Comparison of ENCODE assay signal across 21 cellular contexts in the genomic region with DNA sequence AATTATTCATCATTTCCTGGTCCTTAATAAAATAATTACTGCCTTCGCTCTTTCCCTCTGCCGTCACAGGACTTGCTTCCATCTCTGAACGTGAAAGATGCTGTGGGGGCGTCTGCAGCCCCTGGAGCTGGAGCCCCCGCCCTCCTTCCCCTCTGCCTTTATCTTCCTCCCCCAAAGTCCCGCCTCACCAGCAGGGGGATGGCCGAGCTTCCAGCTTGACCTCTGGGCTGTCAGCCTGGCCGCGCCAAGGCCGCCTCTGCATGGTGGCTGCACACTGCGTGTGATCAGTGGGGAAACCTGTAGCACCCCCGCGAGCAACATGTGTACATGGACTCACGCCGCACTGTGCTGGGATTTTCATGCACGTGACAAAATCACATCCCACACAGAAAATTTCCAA. TPM values are rescaled to one million over a fixed set of nuclear protein-coding genes. Genes with fewer than 3 reads are reported as not detected.
"Had no signal": no experiment of that assay in that cellular context is flagged by ENCODE, and none has a peak within 500 bp of the region (broad histone marks: within the 10 kb centered on the region; RNA-seq: fewer than 3 reads in every experiment).

No MANE protein-coding gene starts in this region.

- H3K27me3 ChIP-seq: dorsolateral prefrontal cortex, ovary, sigmoid colon, upper lobe of right lung had no signal

- H3K27ac Mint-ChIP-seq: activated B cell treated with CpG ODN at 0.5 μM for 24 hours; activated CD4-positive, alpha-beta memory T cell treated with anti-CD3 and anti-CD28 coated beads for 36 hours; activated naive CD8-positive, alpha-beta T cell; stimulated activated memory B cell treated with anti-CD40 and anti-IgM and Interleukin-4, amounts not matched to agents 10 μg/mL and 1 μg/mL and 100 μg/mL, for 72 hours had no signal

- ATAC-seq: left ventricle myocardium superior; stimulated activated memory B cell treated with anti-CD40 and anti-IgM and Interleukin-4, amounts not matched to agents 10 μg/mL and 1 μg/mL and 100 μg/mL, for 72 hours; upper lobe of right lung had no signal

- H3K27me3 Mint-ChIP-seq: activated B cell treated with CpG ODN at 0.5 μM for 24 hours had no signal

- H3K4me3 ChIP-seq: dorsolateral prefrontal cortex, ovary, sigmoid colon, spleen, thoracic aorta, upper lobe of right lung had no signal

- H3K9me3 Mint-ChIP-seq: stimulated activated memory B cell treated with anti-CD40 and anti-IgM and Interleukin-4, amounts not matched to agents 10 μg/mL and 1 μg/mL and 100 μg/mL, for 72 hours had no signal

- H3K36me3 ChIP-seq: ovary, sigmoid colon, spleen, thoracic aorta, upper lobe of right lung had no signal

- H3K4me1 ChIP-seq: spleen, upper lobe of right lung had no signal

- H3K9me3 ChIP-seq: ovary, thoracic aorta, upper lobe of right lung had no signal

- H3K4me3 Mint-ChIP-seq: activated B cell treated with CpG ODN at 0.5 μM for 24 hours; activated CD4-positive, alpha-beta memory T cell treated with anti-CD3 and anti-CD28 coated beads for 36 hours; activated naive CD8-positive, alpha-beta T cell; stimulated activated memory B cell treated with anti-CD40 and anti-IgM and Interleukin-4, amounts not matched to agents 10 μg/mL and 1 μg/mL and 100 μg/mL, for 72 hours had no signal

- H3K27ac ChIP-seq: sigmoid colon, spleen, thoracic aorta, upper lobe of right lung had no signal

- DNase-seq: activated B cell treated with CpG ODN at 0.5 μM for 24 hours; activated CD4-positive, alpha-beta memory T cell treated with anti-CD3 and anti-CD28 coated beads for 36 hours; activated CD4-positive, alpha-beta T cell treated with anti-CD3 and anti-CD28 coated beads for 4 hours; amniotic stem cell; foreskin melanocyte; kidney glomerular epithelial cell; sigmoid colon; spleen; stimulated activated CD4-positive, alpha-beta T cell treated with anti-CD3 and anti-CD28 coated beads, Interleukin-4, amount 100 ng/mL, for 4 hours; upper lobe of right lung had no signal

- H3K36me3 Mint-ChIP-seq: activated CD4-positive, alpha-beta memory T cell treated with anti-CD3 and anti-CD28 coated beads for 36 hours; activated naive CD8-positive, alpha-beta T cell; stimulated activated memory B cell treated with anti-CD40 and anti-IgM and Interleukin-4, amounts not matched to agents 10 μg/mL and 1 μg/mL and 100 μg/mL, for 72 hours had no signal

- H3K4me1 Mint-ChIP-seq: activated B cell treated with CpG ODN at 0.5 μM for 24 hours; stimulated activated memory B cell treated with anti-CD40 and anti-IgM and Interleukin-4, amounts not matched to agents 10 μg/mL and 1 μg/mL and 100 μg/mL, for 72 hours had no signal

RNA-seq across cellular contexts. Expression of gene PSAPL1, which starts 26.4 kb away (rescaled TPM):
- total RNA-seq: activated B cell treated with CpG ODN at 0.5 μM for 24 hours; activated CD4-positive, alpha-beta memory T cell treated with anti-CD3 and anti-CD28 coated beads for 36 hours; cardiac septum; dorsolateral prefrontal cortex; epithelial cell of proximal tubule; left ventricle myocardium superior; mononuclear cell; pulmonary artery endothelial cell; sigmoid colon; spleen; T-helper 2 cell treated with Interferon-gamma antibody and Interleukin-4, amounts not matched to agents 100 ng/mL and 5 ng/mL, for 36 hours had no signal
- polyA plus RNA-seq: ovary, spleen had no signal
